8 cellular contexts compared by ENCODE assay signal in genomic region chr12:123364532-123365140, GRCh38. TPM values are rescaled to one million over a fixed set of nuclear protein-coding genes. Genes with fewer than 3 reads are reported as not detected.
DNase-seq lines count a peak whose midpoint lies in the region; ATAC-seq, FAIRE-seq and TF ChIP-seq lines count a peak whose summit lies in the region.

SBNO1 (minus strand) TSS chr12:123364847; CDS start chr12:123350441, 14,406 bp downstream.

- ATAC-seq in GM18909 (IDR thresholded peaks at IDR 0.05; ENCODE audit: poor library complexity, unreplicated experiment) (peak; percentile 40), HG03196 (IDR thresholded peaks at IDR 0.05; ENCODE audit: unreplicated experiment) (peak; percentile 36), HepG2 (peak; percentile 45)

- peak; percentile 73 to 85 for TF ChIP-seq POLR2A in HepG2 (IDR thresholded peaks at IDR 0.05; ENCODE audit: insufficient read depth in 1 of 2, low read depth in 2 of 2, low read length in 2 of 2)

- 0% methylated on average over 22 of the region's 58 CpGs for WGBS in HepG2 (ENCODE audit: low lambda C conversion rate)

- H3K27me3 ChIP-seq in ACC112 (ENCODE audit: insufficient read depth, low read length) (no peaks in the 10 kb centered on the region), HepG2 (ENCODE audit: control insufficient read depth in 1 of 2, insufficient read depth in 2 of 2, low read length in 2 of 2) (no peaks in the 10 kb centered on the region; a peak in 1 of 5 replicates)

- H3K4me2 ChIP-seq in HepG2 (ENCODE audit: low read depth, low read length): peak within 1 kb of the TSS; percentile 85

- no peak for TF ChIP-seq CTCF in coronary artery (IDR thresholded peaks at IDR 0.05)
- TF ChIP-seq CTCF in HepG2 (CRISPR knock-in tag; IDR thresholded peaks at IDR 0.05): no peak

- TF ChIP-seq EP300 in HepG2 (IDR thresholded peaks at IDR 0.05; ENCODE audit: low read depth in 2 of 2, low read length in 2 of 2) (peak in 1 of 2 experiments; percentile 22; a peak in 1 of 4 replicates), HepG2 (CRISPR knock-in tag; IDR thresholded peaks at IDR 0.05; ENCODE audit: borderline replicate concordance) (no peak)

- POLR2A ChIA-PET in HepG2 (lab: Yijun Ruan, JAX): interaction anchor here (0.7 to 4.9 kb wide), 28 partner anchors 9 to 399 kb away, joined by 3 to 121 read pairs (median 5); partner anchors contain the start of genes ABCB9, DDX55, EIF2B1 and GTF2H3

- no peak for TF ChIP-seq RAD21 in HepG2 (CRISPR knock-in tag; IDR thresholded peaks at IDR 0.05)

- H3K4me1 ChIP-seq in ACC112 (ENCODE audit: control insufficient read depth, insufficient read depth, low read length, unreplicated experiment) (peaks cover 5% of the 10 kb centered on the region), HepG2 (ENCODE audit: insufficient read depth, low read length) (peaks cover 29% of the 10 kb centered on the region)

- in situ Hi-C loops in HepG2 (cut with HindIII; ENCODE audit: extremely low pct_ligation_motif_present, low pct_unique_long_range_greater_than_20kb): no loop called here

- intact Hi-C loops in HepG2 (cut with micrococcal nuclease; ENCODE audit: unreplicated experiment): loop anchor here (1.0 kb wide), 1 partner anchor 19 kb away; no protein-coding TSS in a partner anchor

- BruUV-seq in HepG2 (replicated peaks; lab: Mats Ljungman, UMichigan): no TSS peak

- CTCF ChIA-PET in HepG2 (lab: Yijun Ruan, JAX; ENCODE audit: low intra/inter-chr PET ratio, low total read pairs): no interaction called here

- H3K9ac ChIP-seq in HepG2 (ENCODE audit: insufficient read depth, low read depth, low read length): peak within 1 kb of the TSS; percentile 95

- DNase-seq in NCI-H510A treated with DMSO at 0.1 percent for 48 hours (lab: John Stamatoyannopoulos, UW) (peak; percentile 96), coronary artery (ENCODE audit: low spot score) (no peak), HepG2 (ENCODE audit: low spot score) (peak; percentile 71)
- DNase-seq in activated CD4-positive, alpha-beta T cell treated with anti-CD3 and anti-CD28 coated beads for 24 hours (ENCODE audit: low read depth in 2 of 2): peak; percentile 85 to 86
- peak; percentile 89 for DNase-seq in stimulated activated CD4-positive, alpha-beta T cell treated with anti-CD3 and anti-CD28 coated beads, Interleukin-4, amount 100 ng/mL, for 1 hour

- H4K20me1 ChIP-seq in HepG2 (ENCODE audit: insufficient read depth, low read length): peaks cover 31% of the 10 kb centered on the region

- no peaks in the 10 kb centered on the region for H3K9me3 ChIP-seq in HepG2 (ENCODE audit: low read length)

- H2AFZ ChIP-seq in ACC112 (ENCODE audit: low read length, unreplicated experiment): peak within 1 kb of the TSS; percentile 94
- peak within 1 kb of the TSS; percentile 48 for H2AFZ ChIP-seq in HepG2 (ENCODE audit: low read length)

- FAIRE-seq in HepG2 (lab: Jason Lieb, UNC): no peak

- H3K79me2 ChIP-seq in ACC112 (ENCODE audit: control insufficient read depth, insufficient read depth, low read length, unreplicated experiment) (peaks cover 48% of the 10 kb centered on the region), HepG2 (ENCODE audit: insufficient read depth, low read length) (peaks cover 45% of the 10 kb centered on the region)

- H3K27ac ChIP-seq in ACC112 (ENCODE audit: low read depth, low read length) (peak within 1 kb of the TSS; percentile 93), coronary artery (peak within 1 kb of the TSS; percentile 82 to 96), HepG2 (ENCODE audit: extremely low read length, insufficient read depth, low read length) (peak within 1 kb of the TSS; percentile 97)

- H3K36me3 ChIP-seq in ACC112 (ENCODE audit: insufficient read depth, low read length) (no peaks in the 10 kb centered on the region), HepG2 (replicated peaks in 1 of 2; ENCODE audit: control insufficient read depth in 1 of 2, insufficient read depth in 2 of 2, low read length in 2 of 2) (peaks cover 0 to 1% of the 10 kb centered on the region in 2 experiments; a peak in 1 of 5 replicates)

- peak within 1 kb of the TSS; percentile 87 for H3K4me3 ChIP-seq in ACC112 (ENCODE audit: low read depth, low read length)
- peak within 1 kb of the TSS; percentile 94 for H3K4me3 ChIP-seq in coronary artery
- H3K4me3 ChIP-seq in HepG2 (replicated peaks in 1 of 3; ENCODE audit: insufficient read depth in 1 of 3, low read depth in 2 of 3, low read length in 3 of 3): peak within 1 kb of the TSS; percentile 94 to 98 (median 96)

TF ChIP-seq in HepG2, 621 proteins besides CTCF, POLR2A, EP300 and RAD21 (continues in another document):
- no peak for TF ChIP-seq ZBTB1 (CRISPR knock-in tag; IDR thresholded peaks at IDR 0.05; ENCODE audit: borderline replicate concordance)
- TF ChIP-seq ZNF713 (CRISPR knock-in tag; IDR thresholded peaks at IDR 0.05): 0 out of 2 replicates have a peak, but pooled peaks have one; percentile 12
- no peak for TF ChIP-seq NCOA5 (CRISPR knock-in tag; IDR thresholded peaks at IDR 0.05)
- peak; percentile 52; the same call in 1 of the 2 replicates for TF ChIP-seq HES4 (CRISPR knock-in tag; IDR thresholded peaks at IDR 0.05; ENCODE audit: borderline replicate concordance)
- TF ChIP-seq TAF1 (CRISPR knock-in tag; IDR thresholded peaks at IDR 0.05): peak; percentile 77
- TF ChIP-seq TGIF2 (CRISPR knock-in tag; IDR thresholded peaks at IDR 0.05): 0 out of 2 replicates have a peak, but pooled peaks have one; percentile 62
- TF ChIP-seq ARNT (IDR thresholded peaks at IDR 0.05): no peak
- peak; percentile 22; the same call in 1 of the 2 replicates for TF ChIP-seq UBTF (CRISPR knock-in tag; IDR thresholded peaks at IDR 0.05)
- TF ChIP-seq GMEB2 (CRISPR knock-in tag; IDR thresholded peaks at IDR 0.05; ENCODE audit: low read depth): 0 out of 2 replicates have a peak, but pooled peaks have one; percentile 7
- 0 out of 2 replicates have a peak, but pooled peaks have one; percentile 24 for TF ChIP-seq ZNF891 (CRISPR knock-in tag; IDR thresholded peaks at IDR 0.05)
- TF ChIP-seq HNRNPH1 (optimal IDR thresholded peaks at IDR 0.05; ENCODE audit: low read depth, low read length): no peak
- 0 out of 2 replicates have a peak, but pooled peaks have one; percentile 3 for TF ChIP-seq NAIF1 (CRISPR knock-in tag; IDR thresholded peaks at IDR 0.05; ENCODE audit: borderline replicate concordance)

RNA-seq across cellular contexts. Expression of gene SBNO1, which starts in this region (rescaled TPM):
- total RNA-seq in HepG2 (2016; rRNA removed; fragmentation: Illumina TruSeq; extraction: Trizol): 40.2 and 69.6 TPM in 2 replicates
- 5.9 and 8.0 TPM in 2 replicates for total RNA-seq in HepG2 (2016; cell fraction: cytosol; rRNA removed; fragmentation: Illumina TruSeq; extraction: Trizol; ENCODE audit: low read depth)
- 38.7 and 67.2 TPM in 2 replicates for total RNA-seq in HepG2 (2016; cell fraction: insoluble cytoplasmic fraction; rRNA removed; fragmentation: Illumina TruSeq; extraction: Trizol)
- 14.1 and 16.7 TPM in 2 replicates for total RNA-seq in HepG2 (2016; cell fraction: membrane; rRNA removed; fragmentation: Illumina TruSeq; extraction: Trizol)
- total RNA-seq in HepG2 (2016; cell fraction: nucleus; rRNA removed; fragmentation: Illumina TruSeq; extraction: Trizol): 29.6 and 33.9 TPM in 2 replicates
- polyA plus RNA-seq in HepG2 (2011; rRNA removed): 8.7 and 10.9 TPM in 2 replicates
- polyA plus RNA-seq in HepG2 (2011; cell fraction: cytosol; rRNA removed): 4.5 and 6.6 TPM in 2 replicates
- polyA plus RNA-seq in HepG2 (2011; cell fraction: nucleus; rRNA removed): 7.7 and 8.7 TPM in 2 replicates
- polyA plus RNA-seq in HepG2 (2012): 12.0 and 12.8 TPM in 2 replicates
- 0.65 and 0.78 TPM in 2 replicates for polyA plus RNA-seq in HepG2 (2016; cell fraction: cytosol; fragmentation: Illumina TruSeq; extraction: Trizol; ENCODE audit: low read depth)
- polyA plus RNA-seq in HepG2 (2016; cell fraction: insoluble cytoplasmic fraction; fragmentation: Illumina TruSeq; extraction: Trizol; ENCODE audit: low read depth): 22.2 and 22.3 TPM in 2 replicates
- 2.0 and 2.5 TPM in 2 replicates for polyA plus RNA-seq in HepG2 (2016; cell fraction: membrane; fragmentation: Illumina TruSeq; extraction: Trizol; ENCODE audit: low read depth)
- polyA plus RNA-seq in HepG2 (2016; cell fraction: nucleus; fragmentation: Illumina TruSeq; extraction: Trizol; ENCODE audit: insufficient read depth, low read depth): 20.8 and 22.6 TPM in 2 replicates
- 14.7 and 18.6 TPM in 2 replicates for polyA minus RNA-seq in HepG2 (2011; rRNA and poly(A)+ RNA removed; ENCODE audit: low replicate concordance)
- polyA minus RNA-seq in HepG2 (2011; cell fraction: cytosol; rRNA and poly(A)+ RNA removed): 20.0 and 21.5 TPM in 2 replicates
- 22.9 and 23.6 TPM in 2 replicates for polyA minus RNA-seq in HepG2 (2011; cell fraction: nucleus; rRNA and poly(A)+ RNA removed)
